15 cellular contexts compared by ENCODE assay signal in the genomic region with DNA sequence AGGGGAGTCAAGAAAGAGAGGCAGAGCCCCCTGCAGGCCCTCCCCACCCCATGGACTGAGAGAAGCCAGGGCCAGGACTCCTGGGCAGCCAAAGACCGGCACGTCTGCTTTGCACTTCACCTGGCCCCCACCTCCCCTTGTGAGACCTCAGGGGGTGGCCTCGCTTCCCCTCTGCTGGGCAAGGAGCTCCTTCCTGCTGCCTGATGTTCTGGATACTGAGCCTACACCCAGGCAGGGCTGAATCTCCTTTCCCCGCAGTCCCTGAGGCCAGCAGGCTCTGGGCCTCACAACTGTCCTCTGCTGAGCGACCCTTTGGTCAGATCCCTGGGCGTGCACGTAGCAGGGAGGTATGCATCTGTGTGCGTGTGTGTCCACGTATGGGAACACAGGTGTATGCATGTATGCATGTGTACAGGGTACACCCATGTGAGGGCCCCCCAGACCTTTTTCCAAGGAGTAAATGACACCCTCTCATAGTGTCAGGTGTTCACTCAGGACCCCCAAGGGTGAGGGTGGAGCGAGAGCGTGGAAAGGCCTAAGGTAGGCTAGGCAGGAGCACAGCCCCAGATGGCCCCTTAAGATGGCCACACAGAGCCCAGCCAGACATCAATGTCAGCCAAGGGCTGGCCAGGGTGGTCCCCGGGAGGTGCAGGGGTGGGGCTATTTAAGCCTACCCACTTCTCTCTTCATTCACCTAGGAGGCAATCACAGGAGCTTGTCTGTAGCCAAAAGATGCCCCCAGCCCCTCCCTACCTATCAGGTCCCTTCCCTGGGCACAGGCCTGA. TPM values are rescaled to one million over a fixed set of nuclear protein-coding genes. Genes with fewer than 3 reads are reported as not detected.
DNase-seq lines count a peak whose midpoint lies in the region; ATAC-seq and TF ChIP-seq lines count a peak whose summit lies in the region.
"Had no signal": no experiment of that assay in that cellular context is flagged by ENCODE, and none has a peak within 500 bp of the region (broad histone marks: within the 10 kb centered on the region; RNA-seq: fewer than 3 reads in every experiment).

No MANE protein-coding gene starts in this region.

- intact Hi-C loops in left ventricle myocardium inferior (cut with micrococcal nuclease) = no loop called here
- intact Hi-C loops in left cardiac atrium (cut with DNase I) = no loop called here

- DNase-seq in left ventricle myocardium inferior (peak; percentile 9), left cardiac atrium (no peak), glutamatergic neuron (no peak), neuronal stem cell (ENCODE audit: low spot score) (no peak), endothelial cell (ENCODE audit: low spot score) (no peak)
- DNase-seq: AML-193, DND-41, GDM1, HFFc6 had no signal

- TF ChIP-seq CTCF in left ventricle myocardium inferior (IDR thresholded peaks at IDR 0.05; ENCODE audit: borderline replicate concordance) (no peak), glutamatergic neuron (IDR thresholded peaks at IDR 0.05; ENCODE audit: partially characterized antibody, unreplicated experiment) (no peak), endothelial cell (IDR thresholded peaks at IDR 0.05; ENCODE audit: unreplicated experiment) (no peak)

- no peak overlapping the region for H2AFZ ChIP-seq in neuronal stem cell (ENCODE audit: low read length)

- H3K9me3 ChIP-seq in left ventricle myocardium inferior (replicated peaks) (no peaks in the 10 kb centered on the region), neuronal stem cell (replicated peaks in 1 of 2; ENCODE audit: control insufficient read depth in 2 of 2, insufficient read depth in 1 of 2, low read depth in 1 of 2, low read length in 2 of 2) (peaks cover 0 to 2% of the 10 kb centered on the region in 2 donors)
- H3K9me3 ChIP-seq: BLaER1, Caco-2 had no signal

- no peak overlapping the region for H3K9ac ChIP-seq in neuronal stem cell (ENCODE audit: low read depth, low read length, poor library complexity)
- H3K9ac ChIP-seq: BLaER1 had no signal

- ATAC-seq in left cardiac atrium (no peak), HG02588 (IDR thresholded peaks at IDR 0.05; ENCODE audit: unreplicated experiment) (no peak), GM21619 (IDR thresholded peaks at IDR 0.05; ENCODE audit: unreplicated experiment) (no peak)

- H3K36me3 Mint-ChIP-seq in glutamatergic neuron (ENCODE audit: unreplicated experiment) (no peaks in the 10 kb centered on the region), endothelial cell (ENCODE audit: low read depth, unreplicated experiment) (no peaks in the 10 kb centered on the region)
- H3K36me3 Mint-ChIP-seq: CD8-positive, alpha-beta memory T cell had no signal

- peak overlapping the region; percentile 25 for H3K14ac ChIP-seq in neuronal stem cell (ENCODE audit: low read length)

- H3K27ac Mint-ChIP-seq in glutamatergic neuron (ENCODE audit: unreplicated experiment) (no peak overlapping the region), endothelial cell (ENCODE audit: unreplicated experiment) (no peak overlapping the region)
- H3K27ac Mint-ChIP-seq: CD8-positive, alpha-beta memory T cell; HFFc6 had no signal

- H3K4me3 Mint-ChIP-seq in glutamatergic neuron (ENCODE audit: unreplicated experiment) = peak overlapping the region; percentile 42
- H3K4me3 Mint-ChIP-seq in endothelial cell (ENCODE audit: unreplicated experiment) = no peak overlapping the region
- H3K4me3 Mint-ChIP-seq: HFFc6 had no signal

- peaks cover 88% of the 10 kb centered on the region for H3K27me3 ChIP-seq in left ventricle myocardium inferior (ENCODE audit: low read depth)
- H3K27me3 ChIP-seq in neuronal stem cell (ENCODE audit: control insufficient read depth in 3 of 3, insufficient read depth in 3 of 3, low read depth in 1 of 3, low read length in 3 of 3) = peaks cover 6 to 74% (median 34%) of the 10 kb centered on the region in 3 experiments

- H3K4me1 Mint-ChIP-seq in glutamatergic neuron (ENCODE audit: low read depth, unreplicated experiment) (peaks cover 11% of the 10 kb centered on the region), endothelial cell (ENCODE audit: unreplicated experiment) (no peaks in the 10 kb centered on the region)

- H3K9me3 Mint-ChIP-seq in glutamatergic neuron (ENCODE audit: unreplicated experiment) = peaks cover 8% of the 10 kb centered on the region
- H3K9me3 Mint-ChIP-seq in endothelial cell (ENCODE audit: unreplicated experiment) = no peaks in the 10 kb centered on the region
- H3K9me3 Mint-ChIP-seq: CD8-positive, alpha-beta memory T cell; HFFc6 had no signal

- H3K27me3 Mint-ChIP-seq in glutamatergic neuron (ENCODE audit: unreplicated experiment) = peaks cover 26% of the 10 kb centered on the region
- H3K27me3 Mint-ChIP-seq in endothelial cell (ENCODE audit: unreplicated experiment) = peaks cover 32% of the 10 kb centered on the region

- no peak overlapping the region for H3K27ac ChIP-seq in left ventricle myocardium inferior (replicated peaks)
- no peak overlapping the region for H3K27ac ChIP-seq in neuronal stem cell (replicated peaks; ENCODE audit: low read length)
- H3K27ac ChIP-seq: BLaER1 had no signal

- peak overlapping the region; percentile 62 for H2BK15ac ChIP-seq in neuronal stem cell (ENCODE audit: low read length)

- H3K23ac ChIP-seq in neuronal stem cell (ENCODE audit: low read depth, low read length, poor library complexity) = peak overlapping the region; percentile 90

- H4K8ac ChIP-seq in neuronal stem cell (ENCODE audit: low read depth, low read length) = no peak overlapping the region

- H3K4me1 ChIP-seq in left ventricle myocardium inferior (peaks cover 20% of the 10 kb centered on the region), neuronal stem cell (ENCODE audit: control insufficient read depth in 2 of 2, insufficient read depth in 1 of 2, low read depth in 1 of 2, low read length in 2 of 2) (peaks cover 0 to 1% of the 10 kb centered on the region in 2 donors)

- H3K36me3 ChIP-seq in left ventricle myocardium inferior (no peaks in the 10 kb centered on the region), neuronal stem cell (replicated peaks in 1 of 2; ENCODE audit: control insufficient read depth in 2 of 2, insufficient read depth in 2 of 2, low read length in 2 of 2) (no peaks in the 10 kb centered on the region)
- H3K36me3 ChIP-seq: BLaER1 had no signal

- no CpG with 5 or more reads among the region's 12 CpGs for WGBS in neuronal stem cell (ENCODE audit: extremely low coverage in 2 of 2, insufficient read length in 2 of 2, insufficient replicate concordance in 1 of 2), 2 donors

- H2AK5ac ChIP-seq in neuronal stem cell (ENCODE audit: low read depth, low read length) = peak overlapping the region; percentile 25

- H2BK120ac ChIP-seq in neuronal stem cell (ENCODE audit: low read depth, low read length) = no peak overlapping the region

- H3K4me3 ChIP-seq in left ventricle myocardium inferior (no peak overlapping the region), neuronal stem cell (ENCODE audit: low read length in 2 of 2) (no peak overlapping the region)
- H3K4me3 ChIP-seq: BLaER1 had no signal

- peak overlapping the region; percentile 19 for H3K18ac ChIP-seq in neuronal stem cell (ENCODE audit: low read length)

- H3K4me2 ChIP-seq in neuronal stem cell (ENCODE audit: insufficient read depth, low read length, poor library complexity, severe bottlenecking) = no peak overlapping the region
- H3K4me2 ChIP-seq: BLaER1 had no signal

- no peak overlapping the region for H3K4ac ChIP-seq in neuronal stem cell (ENCODE audit: low read length)

- peaks cover 2% of the 10 kb centered on the region for H3K79me1 ChIP-seq in neuronal stem cell (ENCODE audit: low read depth, low read length)

- H2BK12ac ChIP-seq in neuronal stem cell (ENCODE audit: low read length) = no peak overlapping the region

- H2BK5ac ChIP-seq in neuronal stem cell (ENCODE audit: low read length) = peak overlapping the region; percentile 84

- H4K91ac ChIP-seq in neuronal stem cell (ENCODE audit: low read depth, low read length, poor library complexity) = no peak overlapping the region

RNA-seq across cellular contexts. Expression of a gene that starts 1.9 kb away (rescaled TPM):
- total RNA-seq in left ventricle myocardium inferior (0.60 TPM), left cardiac atrium (1 to 10 TPM in 1 of 2 donors, under 1 TPM in 1; 0.84 to 6.1 TPM), glutamatergic neuron (ENCODE audit: unreplicated experiment) (34.7 TPM), endothelial cell (ENCODE audit: unreplicated experiment) (0.28 TPM)
- polyA plus RNA-seq in neuronal stem cell (2013, experiment 1 of 2) = 2.3 TPM
- polyA plus RNA-seq in neuronal stem cell (2013, experiment 2 of 2) = 2.2 TPM
- total RNA-seq: Caco-2 had no signal
- polyA plus RNA-seq: HepG2 had no signal
